ENCODE assay signal across 8 cellular contexts in genomic region chr13:51451467-51452390, GRCh38. TPM values are rescaled to one million over a fixed set of nuclear protein-coding genes. Genes with fewer than 3 reads are reported as not detected.
DNase-seq lines count a peak whose midpoint lies in the region; ATAC-seq and TF ChIP-seq lines count a peak whose summit lies in the region.

No MANE protein-coding gene starts in this region.

- DNase-seq in Daoy (ENCODE audit: low read depth) (peak; percentile 69), M059J (ENCODE audit: low read depth) (peak; percentile 51), SK-N-SH (peak; percentile 81), head of caudate nucleus (peak; percentile 60 to 89 (median 74)), ovary (peak; percentile 73 to 84 (median 80))
- DNase-seq in activated naive CD4-positive, alpha-beta T cell treated with anti-CD3 and anti-CD28 coated beads, Interleukin-2, amount 50 U/mL, for 72 hours (ENCODE audit: low spot score in 2 of 2) = peak; percentile 70 to 76

- no peaks in the 10 kb centered on the region for H4K20me1 ChIP-seq in SK-N-SH (ENCODE audit: insufficient read depth)

- peak overlapping the region; percentile 87 to 88 for H3K27ac ChIP-seq in SK-N-SH (ENCODE audit: low read depth in 2 of 2, low read length in 1 of 2)
- H3K27ac ChIP-seq in ovary = peak overlapping the region; percentile 88 to 96
- peak overlapping the region; percentile 99 for H3K27ac ChIP-seq in thymus (ENCODE audit: low read depth)

- peaks cover 39 to 56% of the 10 kb centered on the region in 2 donors for H3K36me3 Mint-ChIP-seq in activated naive CD4-positive, alpha-beta T cell treated with anti-CD3 and anti-CD28 coated beads, Interleukin-2, amount 50 U/mL, for 72 hours

- intact Hi-C loops in head of caudate nucleus (cut with DNase I) = loop anchor here (5.0 to 10.0 kb wide), 2 partner anchors 273 to 351 kb away; partner anchors contain the start of gene DHRS12
- intact Hi-C loops in ovary (cut with DNase I) = loop anchor here (1.0 to 10.0 kb wide), 7 partner anchors 133 to 1001 kb away; partner anchors contain the start of genes WDFY2 (in 3 of the 4), DHRS12 (in 2 of the 4) and VPS36 (in 1 of the 4)

- peaks cover 5 to 7% of the 10 kb centered on the region in 2 experiments; a peak in 3 of 4 replicates for H3K4me1 ChIP-seq in SK-N-SH (ENCODE audit: control insufficient read depth in 1 of 2, insufficient read depth in 2 of 2, low read depth in 1 of 2, low read length in 1 of 2)
- H3K4me1 ChIP-seq in ovary (ENCODE audit: insufficient read depth) = no peaks in the 10 kb centered on the region
- H3K4me1 ChIP-seq in thymus (ENCODE audit: control insufficient read depth, insufficient read depth, low read length) = no peaks in the 10 kb centered on the region

- H3K4me2 ChIP-seq in SK-N-SH = peak overlapping the region; percentile 96

- peak; percentile 33 for ATAC-seq in GM21825 (IDR thresholded peaks at IDR 0.05; ENCODE audit: unreplicated experiment)
- ATAC-seq in activated naive CD4-positive, alpha-beta T cell treated with anti-CD3 and anti-CD28 coated beads, Interleukin-2, amount 50 U/mL, for 72 hours = peak; percentile 4

- TF ChIP-seq CTCF in SK-N-SH (IDR thresholded peaks at IDR 0.05) (no peak), ovary (IDR thresholded peaks at IDR 0.05) (no peak)

- 1% methylated on average over 29 of the region's 99 CpGs for WGBS in SK-N-SH (ENCODE audit: low lambda C conversion rate)
- WGBS in ovary, 3 donors = 0 to 1% (median 0%) methylated on average over 64 to 98 of the region's 99 CpGs
- under 1% methylated on average over 98 of the region's 99 CpGs for WGBS in thymus

- H3K9me3 Mint-ChIP-seq in activated naive CD4-positive, alpha-beta T cell treated with anti-CD3 and anti-CD28 coated beads, Interleukin-2, amount 50 U/mL, for 72 hours = peaks cover 0 to 9% of the 10 kb centered on the region in 2 donors

- peak overlapping the region; percentile 97 for H3K9ac ChIP-seq in SK-N-SH

- peak overlapping the region; percentile 68; the same call in 1 of the 2 replicates for H2AFZ ChIP-seq in SK-N-SH (ENCODE audit: low read depth)

- TF ChIP-seq POLR2A in ovary (IDR thresholded peaks at IDR 0.05) = no peak

- no peaks in the 10 kb centered on the region for H3K9me3 ChIP-seq in SK-N-SH
- H3K9me3 ChIP-seq in ovary = no peaks in the 10 kb centered on the region
- peaks cover 1% of the 10 kb centered on the region for H3K9me3 ChIP-seq in thymus (ENCODE audit: control insufficient read depth)

- no peak for TF ChIP-seq RAD21 in SK-N-SH (IDR thresholded peaks at IDR 0.05; ENCODE audit: low read length)

- POLR2A ChIA-PET in SK-N-SH (lab: Yijun Ruan, JAX) = interaction anchor here (1.0 to 4.2 kb wide), 6 partner anchors 12 to 346 kb away, joined by 3 to 32 read pairs (median 13); no protein-coding TSS in a partner anchor

- no peaks in the 10 kb centered on the region for H3K9me2 ChIP-seq in SK-N-SH

- H3K27me3 ChIP-seq in SK-N-SH (ENCODE audit: insufficient read depth) (no peaks in the 10 kb centered on the region), ovary (no peaks in the 10 kb centered on the region), thymus (ENCODE audit: control insufficient read depth, insufficient read depth) (no peaks in the 10 kb centered on the region)

- CTCF ChIA-PET in SK-N-SH (lab: Yijun Ruan, JAX) = interaction anchor here (1.2 to 2.4 kb wide), 2 partner anchors 12 to 346 kb away, joined by 3 to 12 read pairs; no protein-coding TSS in a partner anchor

- H3K79me2 ChIP-seq in SK-N-SH (ENCODE audit: insufficient read depth) = peaks cover 32% of the 10 kb centered on the region

- H3K36me3 ChIP-seq in SK-N-SH (replicated peaks in 1 of 2; ENCODE audit: control insufficient read depth in 1 of 2, insufficient read depth in 2 of 2, low read length in 1 of 2) (peaks cover 42 to 43% of the 10 kb centered on the region in 2 experiments), ovary (no peaks in the 10 kb centered on the region), thymus (ENCODE audit: control insufficient read depth, insufficient read depth) (peaks cover 12% of the 10 kb centered on the region)

- H3K4me3 ChIP-seq in SK-N-SH (ENCODE audit: low read depth in 2 of 2, low read length in 1 of 2) (peak overlapping the region; percentile 76 to 90), ovary (peak overlapping the region; percentile 79), thymus (ENCODE audit: low read length) (peak overlapping the region; percentile 92)

- peak overlapping the region; percentile 92 to 98 for H3K27ac Mint-ChIP-seq in activated naive CD4-positive, alpha-beta T cell treated with anti-CD3 and anti-CD28 coated beads, Interleukin-2, amount 50 U/mL, for 72 hours

- peak in 1 of 2 experiments; percentile 37; a peak in 1 of 4 replicates for TF ChIP-seq EP300 in SK-N-SH (IDR thresholded peaks at IDR 0.05; ENCODE audit: borderline replicate concordance in 1 of 2, low read depth in 1 of 2, low read length in 1 of 2)
- TF ChIP-seq EP300 in ovary (IDR thresholded peaks at IDR 0.05) = no peak

- peaks cover 8% of the 10 kb centered on the region for H3F3A ChIP-seq in SK-N-SH (replicated peaks; ENCODE audit: insufficient read depth)

TF ChIP-seq in SK-N-SH, 30 proteins besides CTCF, POLR2A, EP300 and RAD21 (continues in another document):
- no peak; the same call in 1 of the 2 replicates for TF ChIP-seq POLR2AphosphoS5 (IDR thresholded peaks at IDR 0.05; ENCODE audit: low read depth, low read length)
- no peak for TF ChIP-seq JUND (IDR thresholded peaks at IDR 0.05)
- TF ChIP-seq FOSL2 (IDR thresholded peaks at IDR 0.05; ENCODE audit: borderline replicate concordance, low read depth) = no peak
- peak; percentile 59 for TF ChIP-seq MXI1 (IDR thresholded peaks at IDR 0.05; ENCODE audit: low read depth, low read length)
- TF ChIP-seq RCOR1 (IDR thresholded peaks at IDR 0.05; ENCODE audit: low read length) = no peak
- TF ChIP-seq USF2 (IDR thresholded peaks at IDR 0.05; ENCODE audit: borderline replicate concordance, low read depth, low read length) = no peak
- no peak for TF ChIP-seq USF1 (IDR thresholded peaks at IDR 0.05; ENCODE audit: borderline replicate concordance, low read depth)
- TF ChIP-seq GABPA (IDR thresholded peaks at IDR 0.05; ENCODE audit: low read depth) = no peak
- TF ChIP-seq YY1 (IDR thresholded peaks at IDR 0.05; ENCODE audit: low read depth) = peak; percentile 87
- no peak for TF ChIP-seq ELF1 (IDR thresholded peaks at IDR 0.05)
- no peak for TF ChIP-seq FOXJ3 (CRISPR knock-in tag; IDR thresholded peaks at IDR 0.05)
- no peak for TF ChIP-seq MEF2A (IDR thresholded peaks at IDR 0.05; ENCODE audit: borderline replicate concordance, low read depth)
- TF ChIP-seq TCF12 (IDR thresholded peaks at IDR 0.05) = no peak
- peak; percentile 73 for TF ChIP-seq MAX (IDR thresholded peaks at IDR 0.05; ENCODE audit: low read depth)
- no peak for TF ChIP-seq RXRA (IDR thresholded peaks at IDR 0.05; ENCODE audit: borderline replicate concordance, low read depth)
- no peak for TF ChIP-seq ZBTB33 (IDR thresholded peaks at IDR 0.05; ENCODE audit: borderline replicate concordance, low read depth)
- TF ChIP-seq CHD2 (IDR thresholded peaks at IDR 0.05; ENCODE audit: low read length, partially characterized antibody) = peak; percentile 54

RNA-seq across cellular contexts. Expression of gene INTS6, which starts 1.1 kb away (rescaled TPM):
- total RNA-seq in Daoy (2014; rRNA removed; shearing (Covaris generic)) = 19.1 and 26.3 TPM in 2 replicates
- 27.6 and 35.2 TPM in 2 replicates for total RNA-seq in M059J (2014; rRNA removed; shearing (Covaris generic))
- polyA plus RNA-seq in SK-N-SH (2012; rRNA removed) = 7.7 and 9.1 TPM in 2 replicates
- polyA plus RNA-seq in SK-N-SH (2012; cell fraction: cytosol; rRNA removed) = 9.6 and 10.1 TPM in 2 replicates
- polyA plus RNA-seq in SK-N-SH (2012; cell fraction: nucleus; rRNA removed) = 8.2 and 16.3 TPM in 2 replicates
- 10 to 100 TPM; 49.7 to 53.4 TPM for total RNA-seq in activated naive CD4-positive, alpha-beta T cell treated with anti-CD3 and anti-CD28 coated beads, Interleukin-2, amount 50 U/mL, for 72 hours
- 10 to 100 TPM; 26.7 to 38.9 (median 31.0) TPM for total RNA-seq in ovary
- polyA plus RNA-seq in ovary = 10 to 100 TPM; 11.2 to 21.2 TPM
- polyA plus RNA-seq in thymus = 22.7 TPM

Comparison
In these comparisons a context has a peak if more than half of its experiments do, and no peak if none do; other contexts are left out.
1. Peak in every context shown above with its lines: DNase-seq, ATAC-seq, H3K4me3 ChIP-seq and H3K27ac ChIP-seq.